Comparison of ENCODE assay signal across 1 cellular context in the genomic region with DNA sequence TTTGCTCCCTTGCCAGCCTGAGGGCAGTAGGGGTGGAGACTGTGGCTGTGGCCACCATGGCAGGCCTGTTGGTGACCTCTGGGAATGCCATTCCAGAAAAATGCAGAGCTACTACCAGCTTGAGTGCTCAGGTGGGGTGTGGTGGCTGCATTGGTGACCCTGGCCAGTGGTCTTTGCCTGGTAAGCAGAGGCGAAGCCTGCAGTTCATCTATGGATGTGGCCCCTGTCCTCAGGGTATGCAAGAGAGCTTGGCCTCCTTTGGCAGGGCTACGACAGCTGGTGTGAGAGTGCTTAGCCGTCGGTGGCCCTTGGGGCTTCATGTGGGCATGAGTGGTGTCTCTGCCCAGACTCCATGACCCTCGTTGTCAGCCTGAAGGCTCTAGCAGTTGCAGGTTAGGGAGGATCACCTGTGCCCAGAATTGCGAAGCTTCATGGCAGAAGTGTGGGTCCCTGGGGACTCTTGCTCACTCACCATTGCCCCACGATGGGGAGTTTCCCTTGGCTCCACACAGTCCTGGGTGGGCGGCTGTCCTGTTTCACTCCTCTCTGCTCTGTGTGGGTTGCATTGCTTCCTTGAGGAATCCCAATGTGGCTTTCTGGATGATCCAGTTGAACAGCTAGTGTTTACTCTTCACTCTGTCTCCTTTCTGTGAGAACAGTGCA.
TF ChIP-seq lines count a peak whose summit lies in the region.

No MANE protein-coding gene starts in this region.

TF ChIP-seq in H1, 55 proteins besides CTCF, POLR2A, EP300 and RAD21:
- no peak for TF ChIP-seq KDM5A (IDR thresholded peaks at IDR 0.05; ENCODE audit: low read length)
- TF ChIP-seq CTBP2 (IDR thresholded peaks at IDR 0.05; ENCODE audit: borderline replicate concordance, insufficient read depth, insufficient read length, low read length), result no peak
- TF ChIP-seq, protein P1, sequence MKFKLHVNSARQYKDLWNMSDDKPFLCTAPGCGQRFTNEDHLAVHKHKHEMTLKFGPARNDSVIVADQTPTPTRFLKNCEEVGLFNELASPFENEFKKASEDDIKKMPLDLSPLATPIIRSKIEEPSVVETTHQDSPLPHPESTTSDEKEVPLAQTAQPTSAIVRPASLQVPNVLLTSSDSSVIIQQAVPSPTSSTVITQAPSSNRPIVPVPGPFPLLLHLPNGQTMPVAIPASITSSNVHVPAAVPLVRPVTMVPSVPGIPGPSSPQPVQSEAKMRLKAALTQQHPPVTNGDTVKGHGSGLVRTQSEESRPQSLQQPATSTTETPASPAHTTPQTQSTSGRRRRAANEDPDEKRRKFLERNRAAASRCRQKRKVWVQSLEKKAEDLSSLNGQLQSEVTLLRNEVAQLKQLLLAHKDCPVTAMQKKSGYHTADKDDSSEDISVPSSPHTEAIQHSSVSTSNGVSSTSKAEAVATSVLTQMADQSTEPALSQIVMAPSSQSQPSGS (IDR thresholded peaks at IDR 0.05; ENCODE audit: low read length), result no peak
- TF ChIP-seq SP2 (IDR thresholded peaks at IDR 0.05; ENCODE audit: low read length), result no peak
- no peak for TF ChIP-seq EGR1 (IDR thresholded peaks at IDR 0.05; ENCODE audit: borderline replicate concordance, low read depth, low read length)
- TF ChIP-seq NRF1 (IDR thresholded peaks at IDR 0.05; ENCODE audit: low read depth, low read length), result no peak
- no peak for TF ChIP-seq GTF2F1 (IDR thresholded peaks at IDR 0.05; ENCODE audit: borderline replicate concordance, low read depth, low read length)
- TF ChIP-seq CREB1 (IDR thresholded peaks at IDR 0.05), result no peak
- TF ChIP-seq SIX5 (IDR thresholded peaks at IDR 0.05; ENCODE audit: low read depth, low read length), result no peak
- no peak for TF ChIP-seq TAF7 (optimal IDR thresholded peaks at IDR 0.05; ENCODE audit: borderline replicate concordance, low read depth, low read length)
- no peak for TF ChIP-seq CHD2 (IDR thresholded peaks at IDR 0.05; ENCODE audit: low read length)
- TF ChIP-seq GABPA (IDR thresholded peaks at IDR 0.05; ENCODE audit: borderline replicate concordance, insufficient read depth, low read length), result no peak
- TF ChIP-seq CBX5 (IDR thresholded peaks at IDR 0.05; ENCODE audit: low read depth, low read length), result no peak
- TF ChIP-seq, protein P2, sequence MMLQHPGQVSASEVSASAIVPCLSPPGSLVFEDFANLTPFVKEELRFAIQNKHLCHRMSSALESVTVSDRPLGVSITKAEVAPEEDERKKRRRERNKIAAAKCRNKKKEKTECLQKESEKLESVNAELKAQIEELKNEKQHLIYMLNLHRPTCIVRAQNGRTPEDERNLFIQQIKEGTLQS (IDR thresholded peaks at IDR 0.05; ENCODE audit: insufficient read depth, low read depth, low read length), result no peak
- TF ChIP-seq, protein P3, sequence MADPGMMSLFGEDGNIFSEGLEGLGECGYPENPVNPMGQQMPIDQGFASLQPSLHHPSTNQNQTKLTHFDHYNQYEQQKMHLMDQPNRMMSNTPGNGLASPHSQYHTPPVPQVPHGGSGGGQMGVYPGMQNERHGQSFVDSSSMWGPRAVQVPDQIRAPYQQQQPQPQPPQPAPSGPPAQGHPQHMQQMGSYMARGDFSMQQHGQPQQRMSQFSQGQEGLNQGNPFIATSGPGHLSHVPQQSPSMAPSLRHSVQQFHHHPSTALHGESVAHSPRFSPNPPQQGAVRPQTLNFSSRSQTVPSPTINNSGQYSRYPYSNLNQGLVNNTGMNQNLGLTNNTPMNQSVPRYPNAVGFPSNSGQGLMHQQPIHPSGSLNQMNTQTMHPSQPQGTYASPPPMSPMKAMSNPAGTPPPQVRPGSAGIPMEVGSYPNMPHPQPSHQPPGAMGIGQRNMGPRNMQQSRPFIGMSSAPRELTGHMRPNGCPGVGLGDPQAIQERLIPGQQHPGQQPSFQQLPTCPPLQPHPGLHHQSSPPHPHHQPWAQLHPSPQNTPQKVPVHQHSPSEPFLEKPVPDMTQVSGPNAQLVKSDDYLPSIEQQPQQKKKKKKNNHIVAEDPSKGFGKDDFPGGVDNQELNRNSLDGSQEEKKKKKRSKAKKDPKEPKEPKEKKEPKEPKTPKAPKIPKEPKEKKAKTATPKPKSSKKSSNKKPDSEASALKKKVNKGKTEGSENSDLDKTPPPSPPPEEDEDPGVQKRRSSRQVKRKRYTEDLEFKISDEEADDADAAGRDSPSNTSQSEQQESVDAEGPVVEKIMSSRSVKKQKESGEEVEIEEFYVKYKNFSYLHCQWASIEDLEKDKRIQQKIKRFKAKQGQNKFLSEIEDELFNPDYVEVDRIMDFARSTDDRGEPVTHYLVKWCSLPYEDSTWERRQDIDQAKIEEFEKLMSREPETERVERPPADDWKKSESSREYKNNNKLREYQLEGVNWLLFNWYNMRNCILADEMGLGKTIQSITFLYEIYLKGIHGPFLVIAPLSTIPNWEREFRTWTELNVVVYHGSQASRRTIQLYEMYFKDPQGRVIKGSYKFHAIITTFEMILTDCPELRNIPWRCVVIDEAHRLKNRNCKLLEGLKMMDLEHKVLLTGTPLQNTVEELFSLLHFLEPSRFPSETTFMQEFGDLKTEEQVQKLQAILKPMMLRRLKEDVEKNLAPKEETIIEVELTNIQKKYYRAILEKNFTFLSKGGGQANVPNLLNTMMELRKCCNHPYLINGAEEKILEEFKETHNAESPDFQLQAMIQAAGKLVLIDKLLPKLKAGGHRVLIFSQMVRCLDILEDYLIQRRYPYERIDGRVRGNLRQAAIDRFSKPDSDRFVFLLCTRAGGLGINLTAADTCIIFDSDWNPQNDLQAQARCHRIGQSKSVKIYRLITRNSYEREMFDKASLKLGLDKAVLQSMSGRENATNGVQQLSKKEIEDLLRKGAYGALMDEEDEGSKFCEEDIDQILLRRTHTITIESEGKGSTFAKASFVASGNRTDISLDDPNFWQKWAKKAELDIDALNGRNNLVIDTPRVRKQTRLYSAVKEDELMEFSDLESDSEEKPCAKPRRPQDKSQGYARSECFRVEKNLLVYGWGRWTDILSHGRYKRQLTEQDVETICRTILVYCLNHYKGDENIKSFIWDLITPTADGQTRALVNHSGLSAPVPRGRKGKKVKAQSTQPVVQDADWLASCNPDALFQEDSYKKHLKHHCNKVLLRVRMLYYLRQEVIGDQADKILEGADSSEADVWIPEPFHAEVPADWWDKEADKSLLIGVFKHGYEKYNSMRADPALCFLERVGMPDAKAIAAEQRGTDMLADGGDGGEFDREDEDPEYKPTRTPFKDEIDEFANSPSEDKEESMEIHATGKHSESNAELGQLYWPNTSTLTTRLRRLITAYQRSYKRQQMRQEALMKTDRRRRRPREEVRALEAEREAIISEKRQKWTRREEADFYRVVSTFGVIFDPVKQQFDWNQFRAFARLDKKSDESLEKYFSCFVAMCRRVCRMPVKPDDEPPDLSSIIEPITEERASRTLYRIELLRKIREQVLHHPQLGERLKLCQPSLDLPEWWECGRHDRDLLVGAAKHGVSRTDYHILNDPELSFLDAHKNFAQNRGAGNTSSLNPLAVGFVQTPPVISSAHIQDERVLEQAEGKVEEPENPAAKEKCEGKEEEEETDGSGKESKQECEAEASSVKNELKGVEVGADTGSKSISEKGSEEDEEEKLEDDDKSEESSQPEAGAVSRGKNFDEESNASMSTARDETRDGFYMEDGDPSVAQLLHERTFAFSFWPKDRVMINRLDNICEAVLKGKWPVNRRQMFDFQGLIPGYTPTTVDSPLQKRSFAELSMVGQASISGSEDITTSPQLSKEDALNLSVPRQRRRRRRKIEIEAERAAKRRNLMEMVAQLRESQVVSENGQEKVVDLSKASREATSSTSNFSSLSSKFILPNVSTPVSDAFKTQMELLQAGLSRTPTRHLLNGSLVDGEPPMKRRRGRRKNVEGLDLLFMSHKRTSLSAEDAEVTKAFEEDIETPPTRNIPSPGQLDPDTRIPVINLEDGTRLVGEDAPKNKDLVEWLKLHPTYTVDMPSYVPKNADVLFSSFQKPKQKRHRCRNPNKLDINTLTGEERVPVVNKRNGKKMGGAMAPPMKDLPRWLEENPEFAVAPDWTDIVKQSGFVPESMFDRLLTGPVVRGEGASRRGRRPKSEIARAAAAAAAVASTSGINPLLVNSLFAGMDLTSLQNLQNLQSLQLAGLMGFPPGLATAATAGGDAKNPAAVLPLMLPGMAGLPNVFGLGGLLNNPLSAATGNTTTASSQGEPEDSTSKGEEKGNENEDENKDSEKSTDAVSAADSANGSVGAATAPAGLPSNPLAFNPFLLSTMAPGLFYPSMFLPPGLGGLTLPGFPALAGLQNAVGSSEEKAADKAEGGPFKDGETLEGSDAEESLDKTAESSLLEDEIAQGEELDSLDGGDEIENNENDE (IDR thresholded peaks at IDR 0.05; ENCODE audit: insufficient replicate concordance, low read length), result no peak
- no peak for TF ChIP-seq PHF8 (conservative IDR thresholded peaks at IDR 0.05; ENCODE audit: low read depth, low read length)
- no peak for TF ChIP-seq NANOG (IDR thresholded peaks at IDR 0.05; ENCODE audit: insufficient read depth, low read depth, low read length, poor library complexity, severe bottlenecking)
- TF ChIP-seq EZH2 (IDR thresholded peaks at IDR 0.05; ENCODE audit: low read depth, low read length, severe bottlenecking), result no peak
